In the genomic region with DNA sequence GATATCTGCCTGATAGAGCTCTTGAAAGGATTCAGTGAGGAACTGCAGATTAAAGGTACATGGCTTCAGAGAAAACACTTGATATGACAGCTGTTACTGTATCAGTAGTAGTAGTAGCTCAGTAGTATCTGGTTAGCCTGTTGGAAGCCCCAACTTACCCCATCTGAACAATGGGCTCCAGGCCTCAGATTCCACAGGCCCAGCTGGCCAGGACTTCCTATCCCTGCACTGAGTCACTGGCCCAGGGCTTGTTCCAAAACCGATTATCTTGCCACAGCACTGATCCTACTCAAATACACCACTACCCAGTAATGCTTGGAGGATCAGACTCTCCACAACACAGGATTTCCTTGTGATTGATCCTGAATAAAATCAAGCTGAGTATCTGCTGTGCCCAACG, we compare ENCODE assay signal across 16 cellular contexts. TPM values are rescaled to one million over a fixed set of nuclear protein-coding genes. Genes with fewer than 3 reads are reported as not detected.
DNase-seq lines count a peak whose midpoint lies in the region; ATAC-seq and TF ChIP-seq lines count a peak whose summit lies in the region.
"Had no signal": no experiment of that assay in that cellular context is flagged by ENCODE, and none has a peak within 500 bp of the region (broad histone marks: within the 10 kb centered on the region; RNA-seq: fewer than 3 reads in every experiment).

No MANE protein-coding gene starts in this region.

- H3K27ac ChIP-seq in brain microvascular endothelial cell: no peak overlapping the region

- peak overlapping the region; percentile 10 for H3K27ac Mint-ChIP-seq in type B pancreatic cell

- H3K36me3 ChIP-seq in brain microvascular endothelial cell (replicated peaks): no peaks in the 10 kb centered on the region

- intact Hi-C loops in left ventricle myocardium superior (cut with micrococcal nuclease) (no loop called here), cardiac septum (cut with DNase I) (loop anchor here (5.0 kb wide), 1 partner anchor 35 kb away; the partner anchor contains the start of genes DCUN1D3 and LYRM1)

- peak; percentile 6 for ATAC-seq in left ventricle myocardium superior
- ATAC-seq: activated CD4-positive, CD25-positive, alpha-beta regulatory T cell treated with anti-CD3 and anti-CD28 coated beads, Interleukin-2, amount 50 U/mL, for 24 hours; naive thymus-derived CD8-positive, alpha-beta T cell had no signal

- H3K4me3 ChIP-seq in brain microvascular endothelial cell (ENCODE audit: low read depth, low read length): no peak overlapping the region
- H3K4me3 ChIP-seq: body of pancreas, skin epidermis had no signal

- H3K9me3 Mint-ChIP-seq in type B pancreatic cell: peaks cover 7% of the 10 kb centered on the region
- H3K9me3 Mint-ChIP-seq: naive thymus-derived CD8-positive, alpha-beta T cell had no signal

- TF ChIP-seq CTCF in brain microvascular endothelial cell (IDR thresholded peaks at IDR 0.05; ENCODE audit: low read depth, low read length, missing control alignments) (no peak), type B pancreatic cell (conservative IDR thresholded peaks at IDR 0.05) (no peak)

- no peak overlapping the region for H3K4me3 Mint-ChIP-seq in type B pancreatic cell
- H3K4me3 Mint-ChIP-seq: naive thymus-derived CD8-positive, alpha-beta T cell had no signal

- H3K27me3 Mint-ChIP-seq in type B pancreatic cell: no peaks in the 10 kb centered on the region
- H3K27me3 Mint-ChIP-seq: naive thymus-derived CD8-positive, alpha-beta T cell had no signal

- H3K27me3 ChIP-seq in brain microvascular endothelial cell (replicated peaks): no peaks in the 10 kb centered on the region
- H3K27me3 ChIP-seq: body of pancreas had no signal

- peaks cover 18% of the 10 kb centered on the region for H3K36me3 Mint-ChIP-seq in type B pancreatic cell

- in situ Hi-C loops in brain microvascular endothelial cell (cut with HindIII; ENCODE audit: low pct_ligation_motif_present, low sequenced_read_pairs): no loop called here

- DNase-seq in left ventricle myocardium superior: no peak
- DNase-seq in cardiac septum (ENCODE audit: low spot score): no peak
- peak; percentile 29 for DNase-seq in brain microvascular endothelial cell
- DNase-seq in iris pigment epithelial cell (ENCODE audit: low read depth): peak; percentile 65
- no peak for DNase-seq in type B pancreatic cell (ENCODE audit: extremely low spot score, unreplicated experiment)
- DNase-seq in amniotic stem cell (lab: John Stamatoyannopoulos, UW): no peak
- DNase-seq in activated CD4-positive, CD25-positive, alpha-beta regulatory T cell treated with anti-CD3 and anti-CD28 coated beads, Interleukin-2, amount 50 U/mL, for 72 hours: no peak
- DNase-seq in DMS53 (lab: John Stamatoyannopoulos, UW): no peak
- DNase-seq: activated T-cell treated with anti-CD3 and anti-CD28 coated beads, Interleukin-2, amount 50 U/mL, for 48 hours; DMS153; naive thymus-derived CD8-positive, alpha-beta T cell; NCI-H1417; NCI-H69 had no signal

- peaks cover 43% of the 10 kb centered on the region for H3K4me1 Mint-ChIP-seq in type B pancreatic cell (ENCODE audit: unreplicated experiment)

RNA-seq across cellular contexts. Expression of gene DCUN1D3, which starts 32.6 kb away (rescaled TPM):
- 16.5 TPM for total RNA-seq in left ventricle myocardium superior
- total RNA-seq in cardiac septum: 10.0 TPM
- total RNA-seq in type B pancreatic cell (ENCODE audit: low replicate concordance): 12.9 and 13.5 TPM in 2 replicates

RNA-seq across cellular contexts. Expression of gene LYRM1, which starts 33.0 kb away (rescaled TPM):
- 71.5 TPM for total RNA-seq in left ventricle myocardium superior
- 37.7 TPM for total RNA-seq in cardiac septum
- total RNA-seq in type B pancreatic cell (ENCODE audit: low replicate concordance): 30.6 and 31.7 TPM in 2 replicates

Comparison
In these comparisons a context has a peak if more than half of its experiments do, and no peak if none do; other contexts are left out.
1. DNase-seq: peak in brain microvascular endothelial cell (single experiment) and iris pigment epithelial cell (single experiment); none in left ventricle myocardium superior (single experiment), cardiac septum (single experiment), type B pancreatic cell (single experiment), amniotic stem cell (single experiment), activated CD4-positive, CD25-positive, alpha-beta regulatory T cell treated with anti-CD3 and anti-CD28 coated beads, Interleukin-2, amount 50 U/mL, for 72 hours (single experiment) and DMS53 (single experiment).